Comparison of ENCODE assay signal across 12 cellular contexts in genomic region chr19:5806133-5806489, GRCh38. TPM values are rescaled to one million over a fixed set of nuclear protein-coding genes. Genes with fewer than 3 reads are reported as not detected.
DNase-seq lines count a peak whose midpoint lies in the region; ATAC-seq, FAIRE-seq and TF ChIP-seq lines count a peak whose summit lies in the region.
"Had no signal": no experiment of that assay in that cellular context is flagged by ENCODE, and none has a peak within 500 bp of the region (broad histone marks: within the 10 kb centered on the region; RNA-seq: fewer than 3 reads in every experiment).

No MANE protein-coding gene starts in this region.

- no peak for FAIRE-seq in small intestine (lab: Jason Lieb, UNC)
- FAIRE-seq: GM12878 had no signal

- TF ChIP-seq CTCF in right atrium auricular region (IDR thresholded peaks at IDR 0.05) (no peak), VCaP (conservative IDR thresholded peaks at IDR 0.05) (peak; percentile 43), transverse colon (IDR thresholded peaks at IDR 0.05) (peak in 3 of 5 experiments; percentile 2 to 8 (median 6))

- H3K9me3 ChIP-seq in right atrium auricular region (no peaks in the 10 kb centered on the region), iPS-18c (ENCODE audit: control insufficient read depth, insufficient read depth, low read length) (no peaks in the 10 kb centered on the region), transverse colon (no peaks in the 10 kb centered on the region), small intestine (ENCODE audit: control insufficient read depth, low read depth) (no peaks in the 10 kb centered on the region)
- H3K9me3 ChIP-seq: uterus had no signal

- H3K36me3 ChIP-seq in right atrium auricular region (no peaks in the 10 kb centered on the region), transverse colon (no peaks in the 10 kb centered on the region), small intestine (ENCODE audit: control insufficient read depth in 2 of 2, insufficient read depth in 2 of 2, low read length in 2 of 2) (no peaks in the 10 kb centered on the region)
- H3K36me3 ChIP-seq: uterus had no signal

- H3K27ac ChIP-seq in right atrium auricular region (peak overlapping the region; percentile 85 to 92), VCaP (no peak overlapping the region), transverse colon (peak overlapping the region; percentile 64 to 87 (median 76)), small intestine (ENCODE audit: low read depth in 1 of 2, low read length in 1 of 2) (no peak overlapping the region)
- H3K27ac ChIP-seq: uterus had no signal

- TF ChIP-seq POLR2A in transverse colon (IDR thresholded peaks at IDR 0.05): no peak

- no peak for TF ChIP-seq EP300 in transverse colon (IDR thresholded peaks at IDR 0.05; ENCODE audit: low read depth)

- peaks cover 0 to 20% of the 10 kb centered on the region in 2 donors for H3K4me1 ChIP-seq in right atrium auricular region
- H3K4me1 ChIP-seq in transverse colon: peaks cover 4 to 31% (median 22%) of the 10 kb centered on the region in 4 donors
- no peaks in the 10 kb centered on the region for H3K4me1 ChIP-seq in small intestine (ENCODE audit: control insufficient read depth in 2 of 2, insufficient read depth in 1 of 2, low read depth in 1 of 2, low read length in 1 of 2)
- H3K4me1 ChIP-seq: uterus had no signal

- no peak for ATAC-seq in Right ventricle myocardium superior (ENCODE audit: poor library complexity)
- ATAC-seq in HG02642 (IDR thresholded peaks at IDR 0.05; ENCODE audit: poor library complexity, unreplicated experiment): no peak

- H3K4me3 ChIP-seq in right atrium auricular region (peak overlapping the region; percentile 55 to 56), iPS-18c (ENCODE audit: insufficient read depth, low read depth, low read length) (peak overlapping the region; percentile 20; the same call in 1 of the 2 replicates), transverse colon (peak overlapping the region in 1 of 4 donors; percentile 54), small intestine (ENCODE audit: low read depth in 1 of 2, low read length in 2 of 2) (no peak overlapping the region)
- H3K4me3 ChIP-seq: GM12878, lung, uterus had no signal

- intact Hi-C loops in Right ventricle myocardium superior (cut with DNase I): no loop called here
- intact Hi-C loops in transverse colon (cut with DNase I; ENCODE audit: low total_unique reads): no loop called here

- H3K27me3 ChIP-seq in right atrium auricular region (peaks cover 0 to 7% of the 10 kb centered on the region in 2 donors), transverse colon (peaks cover 30% of the 10 kb centered on the region), small intestine (ENCODE audit: control insufficient read depth in 2 of 2, insufficient read depth in 2 of 2, low read length in 2 of 2) (peaks cover 0 to 3% of the 10 kb centered on the region in 2 donors)

- no peak for DNase-seq in right atrium auricular region (ENCODE audit: low spot score)
- DNase-seq in Right ventricle myocardium superior: no peak
- no peak for DNase-seq in transverse colon
- DNase-seq in small intestine: no peak
- DNase-seq in SW480 (ENCODE audit: low spot score): no peak
- DNase-seq: hippocampal formation, uterus had no signal

- in situ Hi-C loops in transverse colon (cut with MboI; ENCODE audit: low pct_ligation_motif_present in 1 of 4, low pct_unique_long_range_greater_than_20kb in 1 of 4, low sequenced_read_pairs in 3 of 4): loop anchor here in 3 of 4 donors (10.0 kb wide), 3 partner anchors 79 to 219 kb away; no protein-coding TSS in a partner anchor

- WGBS in transverse colon (ENCODE audit: low coverage in 1 of 2), 2 donors: 41% methylated on average over 6 of the region's 6 CpGs; no CpG with 5 or more reads in 1 of the 2 donors
- 25 to 38% (median 29%) methylated on average over 6 of the region's 6 CpGs for WGBS in small intestine, 3 donors

RNA-seq across cellular contexts. Expression of gene NRTN, which starts 1.2 kb away (rescaled TPM):
- 10 to 100 TPM; 20.9 to 33.7 TPM for total RNA-seq in right atrium auricular region
- 20.6 TPM for total RNA-seq in Right ventricle myocardium superior
- 1 to 10 TPM in 3 of 4 donors, under 1 TPM in 1; 0.82 to 3.8 (median 1.5) TPM for total RNA-seq in transverse colon
- polyA plus RNA-seq in small intestine: 1 to 10 TPM in 2 of 3 donors, not detected in 1; 2.9 to 3.0 TPM
- total RNA-seq: GM12878 had no signal
- polyA plus RNA-seq: GM12878 had no signal

RNA-seq across cellular contexts. Expression of gene DUS3L, which starts 15.1 kb away (rescaled TPM):
- total RNA-seq in right atrium auricular region (10 to 100 TPM; 12.1 to 24.8 TPM), Right ventricle myocardium superior (12.9 TPM), transverse colon (10 to 100 TPM; 28.3 to 86.6 (median 56.6) TPM)
- polyA plus RNA-seq in small intestine: 10 to 100 TPM; 41.2 to 43.8 (median 42.6) TPM

RNA-seq across cellular contexts. Expression of gene PRR22, which starts 21.6 kb away (rescaled TPM):
- total RNA-seq in right atrium auricular region (under 1 TPM; 0.67 to 0.83 TPM), Right ventricle myocardium superior (0.62 TPM), transverse colon (10 to 100 TPM in 1 of 4 donors, 1 to 10 TPM in 3; 1.1 to 10.5 (median 1.6) TPM)
- 1 to 10 TPM; 9.0 to 9.7 (median 9.4) TPM for polyA plus RNA-seq in small intestine

RNA-seq across cellular contexts. Expression of gene FUT6, which starts 33.4 kb away (rescaled TPM):
- total RNA-seq in right atrium auricular region (not detected), Right ventricle myocardium superior (not detected), transverse colon (100 to 1,000 TPM in 2 of 4 donors, 10 to 100 TPM in 2; 71.9 to 251 (median 115) TPM)
- polyA plus RNA-seq in small intestine: 10 to 100 TPM; 22.4 to 34.6 (median 23.9) TPM
- total RNA-seq: GM12878 had no signal
- polyA plus RNA-seq: GM12878 had no signal

RNA-seq across cellular contexts. Expression of gene FUT3, which starts 45.1 kb away (rescaled TPM):
- not detected for total RNA-seq in right atrium auricular region
- not detected for total RNA-seq in Right ventricle myocardium superior
- 100 to 1,000 TPM; 180 to 222 (median 191) TPM for total RNA-seq in transverse colon
- 100 to 1,000 TPM in 1 of 3 donors, 10 to 100 TPM in 2; 47.0 to 114 (median 50.1) TPM for polyA plus RNA-seq in small intestine

Comparison
In these comparisons a context has a peak if more than half of its experiments do, and no peak if none do; other contexts are left out.
1. H3K27ac ChIP-seq: peak in right atrium auricular region (2 of 2) and transverse colon (4 of 4); none in VCaP (single experiment) and small intestine (0 of 2).
2. H3K4me3 ChIP-seq: peak in right atrium auricular region (2 of 2) and iPS-18c (single experiment); none in small intestine (0 of 2).
3. CTCF ChIP-seq: peak in VCaP (single experiment) and transverse colon (3 of 5); none in right atrium auricular region (0 of 2).